In the genomic region with DNA sequence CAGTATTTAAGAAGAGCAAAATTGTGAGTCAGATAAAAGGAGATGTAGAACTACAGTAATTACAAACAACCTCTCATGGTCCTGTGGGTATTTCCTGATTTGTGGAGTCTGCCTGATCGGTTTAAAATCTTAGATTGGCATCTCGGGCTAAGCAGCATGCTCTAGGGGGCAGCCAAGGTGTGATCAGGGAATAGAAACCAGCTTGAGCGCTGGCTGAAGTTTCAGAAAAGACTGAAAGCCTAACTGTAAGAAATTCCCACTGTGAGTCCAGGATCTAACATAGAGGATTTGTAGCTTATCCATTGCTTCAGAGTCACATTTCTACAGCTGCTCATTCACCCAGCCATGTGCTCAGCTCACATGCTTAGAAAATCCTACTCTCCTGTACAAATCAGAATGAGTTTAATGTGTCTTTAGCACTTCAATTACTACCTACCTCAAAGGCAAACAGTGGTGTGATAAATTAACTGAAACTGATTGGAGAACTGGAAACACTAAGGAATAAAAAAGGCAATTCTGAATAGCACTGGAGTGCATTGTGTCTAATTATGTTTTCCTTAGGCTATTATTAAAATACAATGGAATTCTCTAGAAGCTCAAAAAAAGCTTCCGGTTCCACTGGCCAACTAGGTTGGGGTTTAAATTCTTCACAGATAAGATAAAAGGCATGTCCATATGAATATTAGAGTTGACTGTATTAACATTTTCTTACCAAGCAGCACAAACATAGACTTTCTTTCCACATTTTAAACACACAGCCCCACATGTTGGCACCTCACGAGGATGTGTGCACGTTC, we compare ENCODE assay signal across 9 cellular contexts.
DNase-seq lines count a peak whose midpoint lies in the region; ATAC-seq and TF ChIP-seq lines count a peak whose summit lies in the region.
"Had no signal": no experiment of that assay in that cellular context is flagged by ENCODE, and none has a peak within 500 bp of the region (broad histone marks: within the 10 kb centered on the region; RNA-seq: fewer than 3 reads in every experiment).

No MANE protein-coding gene starts in this region.

- POLR2A ChIA-PET in AG04449 (lab: Yijun Ruan, JAX): no interaction called here

- no peak overlapping the region for H3K4me3 ChIP-seq in AG04449 (ENCODE audit: low read depth, low read length)

- peaks cover 3% of the 10 kb centered on the region for H3K36me3 Mint-ChIP-seq in effector memory CD8-positive, alpha-beta T cell (ENCODE audit: insufficient read depth)

- H3K27ac ChIP-seq in substantia nigra (ENCODE audit: low read depth, low read length, poor library complexity, severe bottlenecking): no peak overlapping the region

- peak overlapping the region in 1 of 2 donors; percentile 41 for H3K27ac Mint-ChIP-seq in effector memory CD8-positive, alpha-beta T cell

- no peaks in the 10 kb centered on the region for H3K27me3 Mint-ChIP-seq in effector memory CD8-positive, alpha-beta T cell
- H3K27me3 Mint-ChIP-seq: naive thymus-derived CD8-positive, alpha-beta T cell had no signal

- no peaks in the 10 kb centered on the region for H3K4me1 Mint-ChIP-seq in effector memory CD8-positive, alpha-beta T cell (ENCODE audit: low read depth in 2 of 2)

- intact Hi-C loops in head of caudate nucleus (cut with DNase I): no loop called here

- H3K4me3 Mint-ChIP-seq in effector memory CD8-positive, alpha-beta T cell: no peak overlapping the region
- H3K4me3 Mint-ChIP-seq: naive thymus-derived CD8-positive, alpha-beta T cell had no signal

- H3K9me3 Mint-ChIP-seq in effector memory CD8-positive, alpha-beta T cell: peaks cover 0 to 1% of the 10 kb centered on the region in 2 donors

- CTCF ChIA-PET in AG04449 (lab: Yijun Ruan, JAX): interaction anchor here (0.9 to 3.7 kb wide), 7 partner anchors 9 to 314 kb away, joined by 3 to 15 read pairs (median 3); no protein-coding TSS in a partner anchor

- peak; percentile 40 for TF ChIP-seq CTCF in AG04449 (IDR thresholded peaks at IDR 0.05; ENCODE audit: insufficient read depth, low read length, missing control alignments)

- ATAC-seq in GM18907 (IDR thresholded peaks at IDR 0.05; ENCODE audit: unreplicated experiment) (peak; percentile 58), GM19324 (IDR thresholded peaks at IDR 0.05; ENCODE audit: low FRiP score, unreplicated experiment) (no peak)
- ATAC-seq in effector memory CD8-positive, alpha-beta T cell (replicated peaks): no peak

- DNase-seq in AG04449 (ENCODE audit: low read depth, low spot score): no peak
- peak; percentile 36 for DNase-seq in NCI-H774 (lab: John Stamatoyannopoulos, UW)
- peak in 24 of 42 donors; percentile 33 to 74 (median 46) for DNase-seq in head of caudate nucleus
- no peak for DNase-seq in effector memory CD8-positive, alpha-beta T cell
- no peak for DNase-seq in substantia nigra (lab: John Stamatoyannopoulos, UW)
- DNase-seq in NCI-H1105 treated with DMSO at 0.1 percent for 48 hours (lab: John Stamatoyannopoulos, UW): no peak

Comparison
In these comparisons a context has a peak if more than half of its experiments do, and no peak if none do; other contexts are left out.
1. DNase-seq: peak in NCI-H774 (single experiment) and head of caudate nucleus (24 of 42); none in AG04449 (single experiment), effector memory CD8-positive, alpha-beta T cell (0 of 3), substantia nigra (0 of 49) and NCI-H1105 treated with DMSO at 0.1 percent for 48 hours (single experiment).